In the genomic region with DNA sequence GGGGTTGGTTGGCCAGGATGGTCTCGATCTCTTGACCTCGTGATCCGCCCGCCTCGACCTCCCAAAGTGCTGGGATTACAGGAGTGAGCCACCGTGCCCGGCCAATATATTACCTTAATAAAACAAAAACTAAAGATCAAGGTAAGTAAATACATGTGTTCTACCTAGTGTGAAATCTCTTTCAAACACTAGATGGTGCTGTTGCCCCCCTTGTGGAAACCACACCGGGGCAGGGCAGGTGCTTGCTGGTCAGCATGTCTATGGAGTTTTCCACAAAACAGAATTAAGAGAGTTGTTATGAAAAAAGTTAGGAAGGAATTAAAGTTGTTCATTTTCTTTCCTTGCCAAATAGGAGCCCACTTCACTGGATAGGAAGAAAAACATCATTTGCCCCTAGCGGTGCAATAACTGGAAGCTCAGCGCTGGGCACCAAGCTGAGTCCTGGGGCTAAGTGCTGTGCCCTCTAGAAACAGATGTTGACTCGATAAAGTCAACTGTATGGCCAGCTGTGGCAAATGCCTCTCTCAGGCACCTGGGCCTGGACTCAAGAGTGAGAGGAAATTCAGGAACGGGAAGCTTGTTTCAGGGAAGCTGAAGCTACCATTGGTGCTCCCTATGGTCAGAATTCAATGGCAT, we compare ENCODE assay signal across 9 cellular contexts. TPM values are rescaled to one million over a fixed set of nuclear protein-coding genes. Genes with fewer than 3 reads are reported as not detected.
DNase-seq lines count a peak whose midpoint lies in the region; TF ChIP-seq lines count a peak whose summit lies in the region.
"Had no signal": no experiment of that assay in that cellular context is flagged by ENCODE, and none has a peak within 500 bp of the region (broad histone marks: within the 10 kb centered on the region; RNA-seq: fewer than 3 reads in every experiment).

No MANE protein-coding gene starts in this region.

- no peak overlapping the region for H3K27ac ChIP-seq in ascending aorta
- H3K27ac ChIP-seq: BLaER1 treated with 17β-estradiol and CSF1 and Interleukin-3, amounts not matched to agents 10 nM and 100 nM had no signal

- no peaks in the 10 kb centered on the region for H3K27me3 ChIP-seq in ascending aorta

- no peaks in the 10 kb centered on the region for H3K9me3 ChIP-seq in ascending aorta
- H3K9me3 ChIP-seq: BLaER1 treated with 17β-estradiol and CSF1 and Interleukin-3, amounts not matched to agents 10 nM and 100 nM had no signal

- peak; percentile 84 to 89 (median 84) for TF ChIP-seq CTCF in ascending aorta (IDR thresholded peaks at IDR 0.05)

- DNase-seq in NCI-H2171 treated with DMSO at 0.1 percent for 48 hours (lab: John Stamatoyannopoulos, UW) (peak; percentile 42), NCI-H2171 (lab: John Stamatoyannopoulos, UW) (no peak), H4 (ENCODE audit: low spot score) (peak; percentile 64), Kasumi-1 (lab: John Stamatoyannopoulos, UW) (peak; percentile 40 to 66), SK-MEL-5 (ENCODE audit: low read depth, low spot score) (peak; percentile 65), ascending aorta (ENCODE audit: low spot score in 2 of 2) (no peak), hepatic stellate cell (ENCODE audit: low spot score) (peak; percentile 54), smooth muscle cell of the brain vasculature (ENCODE audit: low read depth, low spot score) (peak; percentile 46)

- intact Hi-C loops in ascending aorta (cut with DNase I) = loop anchor here (1.0 kb wide), 1 partner anchor 71 kb away; no protein-coding TSS in a partner anchor

- no peaks in the 10 kb centered on the region for H3K4me1 ChIP-seq in ascending aorta

- H3K4me3 ChIP-seq in ascending aorta = no peak overlapping the region
- H3K4me3 ChIP-seq: BLaER1 treated with 17β-estradiol and CSF1 and Interleukin-3, amounts not matched to agents 10 nM and 100 nM had no signal

- H3K36me3 ChIP-seq in ascending aorta = no peaks in the 10 kb centered on the region
- H3K36me3 ChIP-seq: BLaER1 treated with 17β-estradiol and CSF1 and Interleukin-3, amounts not matched to agents 10 nM and 100 nM had no signal

- in situ Hi-C loops in SK-MEL-5 (cut with HindIII; ENCODE audit: low pct_unique_long_range_greater_than_20kb, low sequenced_read_pairs) = no loop called here

RNA-seq across cellular contexts. Expression of a gene that starts 6.3 kb away (rescaled TPM):
- total RNA-seq in H4 (2014; rRNA removed; shearing (Covaris generic)) = not detected in 2 replicates
- 0.08 TPM in 1 of 2 replicates, not detected in the other for total RNA-seq in SK-MEL-5 (2014; rRNA removed; shearing (Covaris generic))
- polyA plus RNA-seq in SK-MEL-5 (2015; cell fraction: cytosol; rRNA removed) = not detected in 2 replicates
- polyA plus RNA-seq in SK-MEL-5 (2015; cell fraction: nucleus; rRNA removed) = not detected in 2 replicates
- total RNA-seq in ascending aorta = 0.53 TPM

RNA-seq across cellular contexts. Expression of a gene that starts 17.7 kb away (rescaled TPM):
- not detected in 2 replicates for total RNA-seq in H4 (2014; rRNA removed; shearing (Covaris generic))
- not detected in 2 replicates for total RNA-seq in SK-MEL-5 (2014; rRNA removed; shearing (Covaris generic))
- polyA plus RNA-seq in SK-MEL-5 (2015; cell fraction: cytosol; rRNA removed) = not detected in 2 replicates
- polyA plus RNA-seq in SK-MEL-5 (2015; cell fraction: nucleus; rRNA removed) = not detected in 2 replicates
- not detected for total RNA-seq in ascending aorta

RNA-seq across cellular contexts. Expression of a gene that starts 57.9 kb away (rescaled TPM):
- total RNA-seq in H4 (2014; rRNA removed; shearing (Covaris generic)) = not detected in 2 replicates
- 0.13 TPM in 1 of 2 replicates, not detected in the other for total RNA-seq in SK-MEL-5 (2014; rRNA removed; shearing (Covaris generic))
- polyA plus RNA-seq in SK-MEL-5 (2015; cell fraction: cytosol; rRNA removed) = not detected in 2 replicates
- not detected in 2 replicates for polyA plus RNA-seq in SK-MEL-5 (2015; cell fraction: nucleus; rRNA removed)
- total RNA-seq in ascending aorta = not detected

Comparison
In these comparisons a context has a peak if more than half of its experiments do, and no peak if none do; other contexts are left out.
1. DNase-seq: peak in NCI-H2171 treated with DMSO at 0.1 percent for 48 hours (single experiment), H4 (single experiment), Kasumi-1 (2 of 2), SK-MEL-5 (single experiment), hepatic stellate cell (single experiment) and smooth muscle cell of the brain vasculature (single experiment); none in NCI-H2171 (single experiment) and ascending aorta (0 of 2).